ENCODE assay signal across 22 cellular contexts in the genomic region with DNA sequence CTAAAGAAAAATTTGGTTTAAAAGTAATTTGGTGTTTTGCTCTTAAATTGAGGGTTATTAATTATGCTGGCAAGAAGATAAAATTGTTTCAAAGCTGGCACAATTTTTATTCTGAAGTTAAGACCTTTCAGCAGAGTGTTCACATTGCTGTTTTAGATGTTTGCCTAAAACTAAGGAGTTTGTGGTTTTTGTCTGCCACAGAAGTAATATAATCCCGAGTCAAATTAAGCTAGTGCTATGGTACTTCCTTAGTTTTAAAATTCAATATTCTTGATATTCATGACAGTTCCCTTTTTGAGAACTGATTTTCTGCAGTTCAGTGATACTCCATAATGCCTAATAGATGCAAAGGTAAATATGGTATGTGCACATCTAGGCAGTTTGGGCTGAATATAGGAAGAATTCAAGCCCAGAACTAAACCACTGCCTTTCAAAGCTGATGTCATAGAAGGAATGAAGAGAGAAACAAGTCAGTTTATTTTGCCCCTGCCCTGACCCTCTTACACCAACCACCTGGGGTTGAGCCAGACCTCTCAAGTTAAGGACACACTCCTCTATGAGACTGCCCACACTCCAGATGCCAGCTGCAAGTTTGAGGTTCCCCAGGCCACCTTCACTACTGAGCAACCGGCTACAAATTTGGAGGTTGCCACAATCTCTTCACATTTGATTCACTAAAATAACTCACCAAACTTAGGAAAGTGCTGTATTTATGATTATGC. TPM values are rescaled to one million over a fixed set of nuclear protein-coding genes. Genes with fewer than 3 reads are reported as not detected.
"Had no signal": no experiment of that assay in that cellular context is flagged by ENCODE, and none has a peak within 500 bp of the region (broad histone marks: within the 10 kb centered on the region; RNA-seq: fewer than 3 reads in every experiment).

No MANE protein-coding gene starts in this region.

- ATAC-seq: activated CD4-positive, alpha-beta T cell treated with anti-CD3 and anti-CD28 coated beads for 36 hours; activated naive CD4-positive, alpha-beta T cell treated with anti-CD3 and anti-CD28 coated beads, Interleukin-2, amount 50 U/mL, for 72 hours; body of pancreas; effector memory CD8-positive, alpha-beta T cell; heart left ventricle; left lobe of liver; WTC11 had no signal

- H3K4me1 Mint-ChIP-seq: activated CD4-positive, alpha-beta T cell treated with anti-CD3 and anti-CD28 coated beads for 36 hours; memory B cell; naive B cell; WTC11 had no signal

- H3K27me3 ChIP-seq: adrenal gland, body of pancreas, heart left ventricle, tibial artery had no signal

- DNase-seq: activated CD4-positive, alpha-beta T cell treated with anti-CD3 and anti-CD28 coated beads for 36 hours; activated CD4-positive, alpha-beta T cell treated with anti-CD3 and anti-CD28 coated beads, Interleukin-2, amount 50 U/mL, for 48 hours; activated gamma-delta T cell treated with Interleukin-2 at 50 U/mL for 16 hours; adrenal gland; body of pancreas; caudate nucleus; effector memory CD8-positive, alpha-beta T cell; foreskin melanocyte; heart left ventricle; kidney; naive B cell; stimulated activated CD4-positive, alpha-beta T cell treated with anti-CD3 and anti-CD28 coated beads, Interleukin-2, amount 100 ng/mL, for 24 hours; stimulated activated naive CD4-positive, alpha-beta T cell treated with Interleukin-2 at 50 U/mL for 16 hours; tibial artery had no signal

- H3K4me1 ChIP-seq: adrenal gland, body of pancreas, heart left ventricle, tibial artery had no signal

- H3K27ac Mint-ChIP-seq: activated CD4-positive, alpha-beta T cell treated with anti-CD3 and anti-CD28 coated beads for 36 hours; activated naive CD4-positive, alpha-beta T cell treated with anti-CD3 and anti-CD28 coated beads, Interleukin-2, amount 50 U/mL, for 72 hours; activated T-helper 1 cell treated with anti-CD3 and anti-CD28 coated beads, Interleukin-12 subunit alpha, Interleukin-12 subunit beta, Interleukin-2, Interleukin-4 antibody, amounts not matched to agents 30 ng/mL and 10 ng/mL and 1 ng/mL, durations not matched to agents 14 hours and 24 hours and 36 hours; effector memory CD8-positive, alpha-beta T cell; memory B cell; naive B cell; progenitor cell of endocrine pancreas; T-helper 2 cell treated with Interferon-gamma antibody and Interleukin-4, amounts not matched to agents 5 μg/mL and 100 μg/mL, for 36 hours; WTC11 had no signal

- H3K9me3 ChIP-seq: adrenal gland, body of pancreas, heart left ventricle, tibial artery had no signal

- H3K4me3 ChIP-seq: adrenal gland, body of pancreas, heart left ventricle, tibial artery had no signal

- H3K9me3 Mint-ChIP-seq: activated T-helper 1 cell treated with anti-CD3 and anti-CD28 coated beads, Interleukin-12 subunit alpha, Interleukin-12 subunit beta, Interleukin-2, Interleukin-4 antibody, amounts not matched to agents 30 ng/mL and 10 ng/mL and 1 ng/mL, durations not matched to agents 14 hours and 24 hours and 36 hours; naive B cell; T-helper 2 cell treated with Interferon-gamma antibody and Interleukin-4, amounts not matched to agents 5 μg/mL and 100 μg/mL, for 36 hours had no signal

- H3K27ac ChIP-seq: adrenal gland, body of pancreas, heart left ventricle, tibial artery had no signal

- H3K27me3 Mint-ChIP-seq: activated CD4-positive, alpha-beta T cell treated with anti-CD3 and anti-CD28 coated beads for 36 hours; effector memory CD8-positive, alpha-beta T cell; memory B cell; naive B cell; progenitor cell of endocrine pancreas had no signal

- H3K4me3 Mint-ChIP-seq: activated CD4-positive, alpha-beta T cell treated with anti-CD3 and anti-CD28 coated beads for 36 hours; activated T-helper 1 cell treated with anti-CD3 and anti-CD28 coated beads, Interleukin-12 subunit alpha, Interleukin-12 subunit beta, Interleukin-2, Interleukin-4 antibody, amounts not matched to agents 30 ng/mL and 10 ng/mL and 1 ng/mL, durations not matched to agents 14 hours and 24 hours and 36 hours; effector memory CD8-positive, alpha-beta T cell; memory B cell; naive B cell; neural crest cell; T-helper 2 cell treated with Interferon-gamma antibody and Interleukin-4, amounts not matched to agents 5 μg/mL and 100 μg/mL, for 36 hours; WTC11 had no signal

- H3K36me3 Mint-ChIP-seq: activated naive CD4-positive, alpha-beta T cell treated with anti-CD3 and anti-CD28 coated beads, Interleukin-2, amount 50 U/mL, for 72 hours; memory B cell; naive B cell; WTC11 had no signal

- H3K36me3 ChIP-seq: adrenal gland, heart left ventricle, tibial artery had no signal

RNA-seq across cellular contexts. Expression of a gene that starts 32.1 kb away (rescaled TPM):
- total RNA-seq: activated CD4-positive, alpha-beta T cell treated with anti-CD3 and anti-CD28 coated beads for 36 hours; activated naive CD4-positive, alpha-beta T cell treated with anti-CD3 and anti-CD28 coated beads, Interleukin-2, amount 50 U/mL, for 72 hours; activated T-helper 1 cell treated with anti-CD3 and anti-CD28 coated beads, Interleukin-12 subunit alpha, Interleukin-12 subunit beta, Interleukin-2, Interleukin-4 antibody, amounts not matched to agents 30 ng/mL and 10 ng/mL and 1 ng/mL, durations not matched to agents 14 hours and 24 hours and 36 hours had no signal
